Comparison of ENCODE assay signal across 19 cellular contexts in genomic region chr7:101537205-101537604, GRCh38.
DNase-seq lines count a peak whose midpoint lies in the region; ATAC-seq, FAIRE-seq and TF ChIP-seq lines count a peak whose summit lies in the region.
"Had no signal": no experiment of that assay in that cellular context is flagged by ENCODE, and none has a peak within 500 bp of the region (broad histone marks: within the 10 kb centered on the region; RNA-seq: fewer than 3 reads in every experiment).

No MANE protein-coding gene starts in this region.

- H3K4ac ChIP-seq in mesenchymal stem cell (ENCODE audit: low read depth in 1 of 2, low read length in 2 of 2): no peak overlapping the region

- H3K4me1 ChIP-seq in GM12878 (ENCODE audit: control insufficient read depth, insufficient read depth, low read length): no peaks in the 10 kb centered on the region
- H3K4me1 ChIP-seq in mesenchymal stem cell (ENCODE audit: control insufficient read depth, insufficient read depth, low read depth, low read length): peaks cover 8% of the 10 kb centered on the region
- H3K4me1 ChIP-seq: neural progenitor cell had no signal

- in situ Hi-C loops in GM12878 (cut with MboI): no loop called here

- H3K14ac ChIP-seq in mesenchymal stem cell (ENCODE audit: low read length in 2 of 2): no peak overlapping the region

- no peaks in the 10 kb centered on the region for H3K79me1 ChIP-seq in mesenchymal stem cell (replicated peaks; ENCODE audit: low read length, poor library complexity, severe bottlenecking)

- no peak for TF ChIP-seq CTCF in GM12878 (IDR thresholded peaks at IDR 0.05 in 2 of 3, conservative IDR thresholded peaks at IDR 0.05 in 1 of 3; ENCODE audit: control insufficient read depth in 2 of 3, extremely low read depth in 1 of 3, insufficient read depth in 1 of 3, low read depth in 3 of 3, low read length in 3 of 3)

- H3K4me3 ChIP-seq in GM12878: no peak overlapping the region
- no peak overlapping the region for H3K4me3 ChIP-seq in mesenchymal stem cell (ENCODE audit: insufficient read depth in 1 of 2, low read depth in 1 of 2, low read length in 2 of 2)
- H3K4me3 ChIP-seq: heart left ventricle, neural progenitor cell had no signal

- H2AFZ ChIP-seq in GM12878 (ENCODE audit: control insufficient read depth, low read depth, low read length): no peak overlapping the region
- no peak overlapping the region for H2AFZ ChIP-seq in mesenchymal stem cell (ENCODE audit: low read depth, low read length)
- H2AFZ ChIP-seq: neural progenitor cell had no signal

- H3K79me2 ChIP-seq in GM12878 (ENCODE audit: control insufficient read depth, insufficient read depth, low read length): no peaks in the 10 kb centered on the region

- H3K27ac ChIP-seq in GM12878 (ENCODE audit: control insufficient read depth, insufficient read depth): no peak overlapping the region
- H3K27ac ChIP-seq in mesenchymal stem cell (ENCODE audit: low read length, poor library complexity, severe bottlenecking): no peak overlapping the region
- H3K27ac ChIP-seq: heart left ventricle, neural progenitor cell had no signal

- no peak overlapping the region for H3K9ac ChIP-seq in GM12878 (ENCODE audit: control insufficient read depth, insufficient read depth, low read length)
- no peak overlapping the region for H3K9ac ChIP-seq in mesenchymal stem cell (ENCODE audit: low read length)
- H3K9ac ChIP-seq: neural progenitor cell had no signal

- no peak for TF ChIP-seq POLR2A in GM12878 (IDR thresholded peaks at IDR 0.05; ENCODE audit: low read depth, low read length)

- no peak for TF ChIP-seq RAD21 in GM12878 (IDR thresholded peaks at IDR 0.05; ENCODE audit: insufficient read depth, low read depth, low read length)

- no peak overlapping the region for H2AK5ac ChIP-seq in mesenchymal stem cell (ENCODE audit: low read length, severe bottlenecking)

- WGBS in GM12878 (ENCODE audit: insufficient coverage, insufficient replicate concordance, low lambda C conversion rate, missing lambda C conversion rate): 25% methylated on average over 8 of the region's 8 CpGs
- 50% methylated on average over 8 of the region's 8 CpGs for WGBS in mesenchymal stem cell

- no peaks in the 10 kb centered on the region for H3K9me3 ChIP-seq in GM12878 (replicated peaks; ENCODE audit: control insufficient read depth, insufficient read depth, low read length)
- peaks cover 6% of the 10 kb centered on the region for H3K9me3 ChIP-seq in mesenchymal stem cell (ENCODE audit: control insufficient read depth, low read length)

- H3K18ac ChIP-seq in mesenchymal stem cell (ENCODE audit: low read depth in 1 of 2, low read length in 2 of 2): no peak overlapping the region

- H2BK15ac ChIP-seq in mesenchymal stem cell (ENCODE audit: low read depth, poor library complexity, severe bottlenecking): no peak overlapping the region

- ATAC-seq in GM12878: peak; percentile 21; the same call in 1 of the 3 replicates
- ATAC-seq in GM21619 (IDR thresholded peaks at IDR 0.05; ENCODE audit: unreplicated experiment): no peak
- ATAC-seq: heart left ventricle had no signal

- POLR2A ChIA-PET in GM12878 (lab: Charles Lee): no interaction called here

- BruUV-seq in GM12878 (replicated peaks; lab: Mats Ljungman, UMichigan): no TSS peak

- no peaks in the 10 kb centered on the region for H4K20me1 ChIP-seq in GM12878 (ENCODE audit: control insufficient read depth, insufficient read depth)

- H4K8ac ChIP-seq in mesenchymal stem cell (ENCODE audit: low read length): no peak overlapping the region

- H4K91ac ChIP-seq in mesenchymal stem cell (ENCODE audit: low read length): no peak overlapping the region

- intact Hi-C loops in GM12878 (cut with micrococcal nuclease; ENCODE audit: unreplicated experiment): no loop called here

- peak overlapping the region in 1 of 2 experiments; percentile 26 for H3K23ac ChIP-seq in mesenchymal stem cell (ENCODE audit: low read length in 2 of 2)

- TF ChIP-seq EP300 in GM12878 (IDR thresholded peaks at IDR 0.05; ENCODE audit: borderline replicate concordance in 1 of 2, control insufficient read depth in 1 of 2, low read depth in 2 of 2, low read length in 2 of 2): no peak

- H2BK120ac ChIP-seq in mesenchymal stem cell (ENCODE audit: low read depth, low read length): no peak overlapping the region

- no peak for FAIRE-seq in GM12878 (lab: Jason Lieb, UNC)
- FAIRE-seq: GM18507, islet of Langerhans had no signal

- RAD21 ChIA-PET in GM12878 (lab: Charles Lee; ENCODE audit: unreplicated experiment): no interaction called here

- CTCF ChIA-PET in GM12878 (lab: Yijun Ruan, JAX): no interaction called here

- H3K27me3 ChIP-seq in GM12878 (replicated peaks in 1 of 2; ENCODE audit: control insufficient read depth in 2 of 2, insufficient read depth in 2 of 2, low read length in 1 of 2) (no peaks in the 10 kb centered on the region; a peak in 1 of 4 replicates), mesenchymal stem cell (ENCODE audit: control insufficient read depth in 1 of 2, insufficient read depth in 1 of 2, low read length in 2 of 2) (peaks cover 30 to 83% of the 10 kb centered on the region in 2 experiments)
- H3K27me3 ChIP-seq: neural progenitor cell had no signal

- H2BK5ac ChIP-seq in mesenchymal stem cell (ENCODE audit: low read depth, low read length, poor library complexity, severe bottlenecking): no peak overlapping the region

- SMC1A ChIA-PET in GM12878 (lab: Charles Lee; ENCODE audit: uncharacterized antibody, unreplicated experiment): no interaction called here

- no peak overlapping the region for H3K4me2 ChIP-seq in GM12878 (ENCODE audit: control insufficient read depth, insufficient read depth)
- no peak overlapping the region for H3K4me2 ChIP-seq in mesenchymal stem cell (ENCODE audit: low read length, poor library complexity, severe bottlenecking)
- H3K4me2 ChIP-seq: neural progenitor cell had no signal

- no peak overlapping the region for H2BK12ac ChIP-seq in mesenchymal stem cell (ENCODE audit: low read length in 2 of 2)

- H3K36me3 ChIP-seq in GM12878 (ENCODE audit: control insufficient read depth in 2 of 2, insufficient read depth in 2 of 2, low read length in 1 of 2) (no peaks in the 10 kb centered on the region), mesenchymal stem cell (ENCODE audit: control insufficient read depth in 1 of 2, insufficient read depth in 2 of 2, low read depth in 1 of 2, low read length in 2 of 2) (no peaks in the 10 kb centered on the region)
- H3K36me3 ChIP-seq: heart left ventricle, neural progenitor cell had no signal

- DNase-seq in EH (ENCODE audit: low read depth): peak; percentile 65
- DNase-seq in LHCN-M2 (ENCODE audit: low read depth): peak; percentile 70
- DNase-seq in GM12878 (ENCODE audit: low read depth, low spot score): no peak
- peak; percentile 45 for DNase-seq in mesenchymal stem cell
- no peak for DNase-seq in activated CD4-positive, alpha-beta T cell treated with anti-CD3 and anti-CD28 coated beads for 1 hour
- no peak for DNase-seq in effector CD8-positive, alpha-beta T cell (lab: John Stamatoyannopoulos, UW)
- no peak for DNase-seq in NCI-H1436 (lab: John Stamatoyannopoulos, UW)
- DNase-seq: activated CD4-positive, alpha-beta T cell treated with anti-CD3 and anti-CD28 coated beads, Interleukin-2, amount 50 U/mL, for 1 hour; activated naive CD4-positive, alpha-beta T cell treated with anti-CD3 and anti-CD28 coated beads for 36 hours; AML-193; Calu3; erythroblast; NCI-H1105; NCI-H2227 treated with DMSO at 0.1 percent for 48 hours had no signal

TF ChIP-seq in GM12878, 131 proteins besides CTCF, POLR2A, EP300 and RAD21:
- TF ChIP-seq SREBF2 (IDR thresholded peaks at IDR 0.05; ENCODE audit: low read length) (no peak), ETV6 (conservative IDR thresholded peaks at IDR 0.05 in 1 of 2, IDR thresholded peaks at IDR 0.05 in 1 of 2; ENCODE audit: borderline replicate concordance in 1 of 2, low read depth in 1 of 2) (no peak), REST (IDR thresholded peaks at IDR 0.05; ENCODE audit: low read depth, low read length) (no peak), MTA3 (IDR thresholded peaks at IDR 0.05; ENCODE audit: borderline replicate concordance, low read length) (no peak), PAX8 (IDR thresholded peaks at IDR 0.05) (no peak)

Comparison
In these comparisons a context has a peak if more than half of its experiments do, and no peak if none do; other contexts are left out.
1. DNase-seq: peak in EH (single experiment), LHCN-M2 (single experiment) and mesenchymal stem cell (single experiment); none in GM12878 (single experiment), activated CD4-positive, alpha-beta T cell treated with anti-CD3 and anti-CD28 coated beads for 1 hour (single experiment), effector CD8-positive, alpha-beta T cell (single experiment) and NCI-H1436 (single experiment).